8 cellular contexts compared by ENCODE assay signal in genomic region chr1:778451-779278, GRCh38.
DNase-seq lines count a peak whose midpoint lies in the region; ATAC-seq and TF ChIP-seq lines count a peak whose summit lies in the region.
"Not testable (repeated sequence)": the region's sequence is repeated elsewhere in the genome, so short reads cannot be mapped to it uniquely, and the experiment has no call there.

No MANE protein-coding gene starts in this region.

- peak overlapping the region; percentile 48 for H3K18ac ChIP-seq in neuronal stem cell (ENCODE audit: low read length)

- H2BK15ac ChIP-seq in neuronal stem cell (ENCODE audit: low read length), result not testable (repeated sequence)

- H2AK5ac ChIP-seq in neuronal stem cell (ENCODE audit: low read depth, low read length), result not testable (repeated sequence)

- peak overlapping the region; percentile 60 for H3K9ac ChIP-seq in neuronal stem cell (ENCODE audit: low read depth, low read length, poor library complexity)

- H3K4me3 ChIP-seq in DOHH2 (ENCODE audit: low read length) (peak overlapping the region; percentile 74), neuronal stem cell (ENCODE audit: low read length in 2 of 2) (peak overlapping the region; percentile 61 to 89)

- H4K91ac ChIP-seq in neuronal stem cell (ENCODE audit: low read depth, low read length, poor library complexity), result not testable (repeated sequence)

- not testable (repeated sequence) for H3K9me3 ChIP-seq in DOHH2 (ENCODE audit: control insufficient read depth, insufficient read depth, low read length); neuronal stem cell (replicated peaks in 1 of 2; ENCODE audit: control insufficient read depth in 2 of 2, insufficient read depth in 1 of 2, low read depth in 1 of 2, low read length in 2 of 2)

- not testable (repeated sequence) for H3K4ac ChIP-seq in neuronal stem cell (ENCODE audit: low read length)

- peak; percentile 98 for ATAC-seq in GM21381 (IDR thresholded peaks at IDR 0.05; ENCODE audit: unreplicated experiment)
- ATAC-seq in HG03520 (IDR thresholded peaks at IDR 0.05; ENCODE audit: unreplicated experiment), result peak; percentile 99
- peak; percentile 100 for ATAC-seq in Right ventricle myocardium superior (ENCODE audit: poor library complexity)

- not testable (repeated sequence) for H2BK12ac ChIP-seq in neuronal stem cell (ENCODE audit: low read length)

- peak overlapping the region; percentile 88 for H2AFZ ChIP-seq in neuronal stem cell (ENCODE audit: low read length)

- H3K14ac ChIP-seq in neuronal stem cell (ENCODE audit: low read length), result not testable (repeated sequence)

- intact Hi-C loops in Right ventricle myocardium superior (cut with DNase I), result not testable (repeated sequence)

- DNase-seq in T-helper 22 cell (ENCODE audit: low read depth), result peak; percentile 100
- DNase-seq in astrocyte of the hippocampus (ENCODE audit: low read depth, low spot score), result peak; percentile 100
- DNase-seq in Right ventricle myocardium superior, result peak; percentile 100
- peak; percentile 99 for DNase-seq in neuronal stem cell (ENCODE audit: low spot score)
- peak; percentile 98 for DNase-seq in stimulated activated CD8-positive, alpha-beta memory T cell treated with anti-CD3 and anti-CD28 coated beads, Interleukin-7, amount 100 ng/mL, for 48 hours (ENCODE audit: extremely low read depth in 1 of 2, low read depth in 1 of 2)

- not testable (repeated sequence) for H4K8ac ChIP-seq in neuronal stem cell (ENCODE audit: low read depth, low read length)

- not testable (repeated sequence) for H3K27me3 ChIP-seq in DOHH2 (ENCODE audit: control insufficient read depth, low read length); neuronal stem cell (ENCODE audit: control insufficient read depth in 3 of 3, insufficient read depth in 3 of 3, low read depth in 1 of 3, low read length in 3 of 3)

- not testable (repeated sequence) for H3F3A ChIP-seq in DOHH2 (ENCODE audit: control insufficient read depth, insufficient read depth)

- peaks cover 11% of the 10 kb centered on the region for H3K4me1 ChIP-seq in DOHH2 (ENCODE audit: control insufficient read depth, low read length)
- H3K4me1 ChIP-seq in neuronal stem cell (ENCODE audit: control insufficient read depth in 2 of 2, insufficient read depth in 1 of 2, low read depth in 1 of 2, low read length in 2 of 2), result not testable (repeated sequence)

- H3K79me1 ChIP-seq in neuronal stem cell (ENCODE audit: low read depth, low read length), result not testable (repeated sequence)

- not testable (repeated sequence) for H2BK120ac ChIP-seq in neuronal stem cell (ENCODE audit: low read depth, low read length)

- H3K9me2 ChIP-seq in DOHH2 (replicated peaks; ENCODE audit: control insufficient read depth, low read length), result not testable (repeated sequence)

- H2BK5ac ChIP-seq in neuronal stem cell (ENCODE audit: low read length), result not testable (repeated sequence)

- H3K23ac ChIP-seq in neuronal stem cell (ENCODE audit: low read depth, low read length, poor library complexity), result peak overlapping the region; percentile 91

- H3K27ac ChIP-seq in DOHH2 (ENCODE audit: low read depth, low read length) (peak overlapping the region; percentile 66), neuronal stem cell (replicated peaks; ENCODE audit: low read length) (peak overlapping the region; percentile 81)

- peak; percentile 44 for TF ChIP-seq CTCF in DOHH2 (IDR thresholded peaks at IDR 0.05; ENCODE audit: low read depth, low read length, poor library complexity, severe bottlenecking)

- no CpG with 5 or more reads among the region's 65 CpGs for WGBS in neuronal stem cell (ENCODE audit: extremely low coverage in 2 of 2, insufficient read length in 2 of 2, insufficient replicate concordance in 1 of 2), 2 donors

- not testable (repeated sequence) for H4K20me1 ChIP-seq in DOHH2 (ENCODE audit: control insufficient read depth, insufficient read depth, low read depth, low read length)

- H3K79me2 ChIP-seq in DOHH2 (ENCODE audit: control insufficient read depth, low read length), result peaks cover 22% of the 10 kb centered on the region

- peak overlapping the region; percentile 62 for H3K4me2 ChIP-seq in DOHH2 (ENCODE audit: low read length)
- peak overlapping the region; percentile 57 for H3K4me2 ChIP-seq in neuronal stem cell (ENCODE audit: insufficient read depth, low read length, poor library complexity, severe bottlenecking)

- H3K36me3 ChIP-seq in DOHH2 (ENCODE audit: control insufficient read depth, low read length); neuronal stem cell (replicated peaks in 1 of 2; ENCODE audit: control insufficient read depth in 2 of 2, insufficient read depth in 2 of 2, low read length in 2 of 2): not testable (repeated sequence)

Comparison
In these comparisons a context has a peak if more than half of its experiments do, and no peak if none do; other contexts are left out.
1. Peak in every context shown above with its lines: DNase-seq, ATAC-seq, H3K4me3 ChIP-seq and H3K27ac ChIP-seq.